1 cellular context compared by ENCODE assay signal in the genomic region with DNA sequence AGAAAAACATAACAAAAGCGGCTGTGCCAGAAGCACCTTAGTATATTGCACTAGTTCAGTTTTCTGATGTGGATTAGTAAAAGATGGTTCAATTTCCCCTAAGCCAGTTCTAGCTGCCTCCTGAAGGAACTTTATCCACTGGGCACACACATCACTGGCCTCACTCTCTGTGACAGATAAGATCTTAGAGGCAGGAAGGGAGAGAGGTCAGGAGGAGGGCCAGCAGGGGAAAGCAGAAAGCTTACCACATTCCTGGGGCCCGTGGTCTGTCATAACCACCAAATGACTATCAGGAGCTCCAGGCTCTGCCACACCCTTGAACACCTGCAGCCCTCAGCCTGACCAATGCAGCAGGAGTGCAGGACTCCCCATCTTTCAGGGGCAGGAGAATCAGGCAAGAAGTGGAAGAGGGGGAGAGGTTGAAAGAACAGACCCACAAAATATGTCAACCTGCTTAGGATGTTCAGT.
TF ChIP-seq lines count a peak whose summit lies in the region.

No MANE protein-coding gene starts in this region.

TF ChIP-seq in endothelial cell of umbilical vein, 7 proteins besides CTCF, POLR2A, EP300 and RAD21:
- TF ChIP-seq MYC (IDR thresholded peaks at IDR 0.05; ENCODE audit: low read depth, low read length) (no peak), JUN (IDR thresholded peaks at IDR 0.05; ENCODE audit: borderline replicate concordance, insufficient read depth, insufficient read length, low read depth) (no peak), GATA2 (IDR thresholded peaks at IDR 0.05; ENCODE audit: insufficient read depth, insufficient read length, low read depth, low read length) (peak; percentile 78)
